ENCODE assay signal across 15 cellular contexts in the genomic region with DNA sequence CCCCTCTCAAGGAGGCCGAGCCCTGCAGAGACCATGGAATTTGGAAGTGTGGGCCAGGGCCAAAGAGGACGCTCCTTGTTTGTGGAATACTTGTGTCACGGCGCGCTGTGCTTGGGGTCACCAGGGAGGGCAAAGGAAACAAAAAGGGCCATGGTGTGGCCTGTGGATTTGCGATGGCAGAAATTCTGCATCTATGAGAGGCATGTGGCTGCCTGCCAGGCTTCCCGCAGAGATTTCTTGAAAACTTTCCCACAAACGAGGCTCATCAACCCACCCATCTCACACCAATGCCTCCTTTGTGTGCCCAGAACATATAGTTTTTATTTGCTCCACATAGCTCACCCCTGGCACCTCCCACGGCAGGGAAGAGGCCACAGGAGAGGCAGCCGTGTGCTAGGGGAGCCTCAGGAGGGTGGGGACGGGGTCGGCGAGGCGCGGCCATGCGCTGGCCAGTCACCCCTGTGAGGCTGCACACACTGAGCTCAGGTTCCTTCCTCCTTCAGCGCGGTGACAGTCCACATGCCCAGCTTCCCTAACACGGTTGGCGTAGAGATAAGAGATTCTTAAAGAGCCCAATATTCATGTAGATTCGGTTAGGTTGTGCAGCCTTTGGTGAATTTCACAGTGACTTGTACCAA.
DNase-seq lines count a peak whose midpoint lies in the region; ATAC-seq and TF ChIP-seq lines count a peak whose summit lies in the region.
"Had no signal": no experiment of that assay in that cellular context is flagged by ENCODE, and none has a peak within 500 bp of the region (broad histone marks: within the 10 kb centered on the region; RNA-seq: fewer than 3 reads in every experiment).

No MANE protein-coding gene starts in this region.

- no CpG with 5 or more reads among the region's 21 CpGs for WGBS in mesendoderm (ENCODE audit: extremely low coverage, insufficient coverage, low lambda C conversion rate)

- H3K79me1 ChIP-seq in mesendoderm (ENCODE audit: low read length) = no peaks in the 10 kb centered on the region

- H3K27me3 Mint-ChIP-seq in CD4-positive, alpha-beta T cell = no peaks in the 10 kb centered on the region
- peaks cover 6% of the 10 kb centered on the region for H3K27me3 Mint-ChIP-seq in neural progenitor cell (ENCODE audit: insufficient read depth, low read depth)
- H3K27me3 Mint-ChIP-seq: activated naive CD8-positive, alpha-beta T cell had no signal

- H3K23ac ChIP-seq in mesendoderm (ENCODE audit: low read length) = no peak overlapping the region

- H4K8ac ChIP-seq in mesendoderm (ENCODE audit: low read depth, low read length) = no peak overlapping the region

- ATAC-seq in CD4-positive, alpha-beta T cell (ENCODE audit: poor library complexity) = no peak

- no peak overlapping the region for H3K18ac ChIP-seq in mesendoderm (ENCODE audit: low read length)

- H4K20me1 ChIP-seq in neural progenitor cell (ENCODE audit: low read depth) = no peaks in the 10 kb centered on the region

- peaks cover 10% of the 10 kb centered on the region for H3K4me1 Mint-ChIP-seq in CD4-positive, alpha-beta T cell (ENCODE audit: low read depth)
- H3K4me1 Mint-ChIP-seq in neural progenitor cell = peaks cover 14% of the 10 kb centered on the region

- no peak overlapping the region for H3K27ac ChIP-seq in CD4-positive, alpha-beta T cell (ENCODE audit: low read depth, low read length)
- H3K27ac ChIP-seq in cingulate gyrus (ENCODE audit: low read depth, low read length) = peak overlapping the region; percentile 77
- no peak overlapping the region for H3K27ac ChIP-seq in neural progenitor cell
- H3K27ac ChIP-seq in mesendoderm (ENCODE audit: low read depth, low read length) = no peak overlapping the region
- H3K27ac ChIP-seq: VCaP had no signal

- CTCF ChIA-PET in CD4-positive, alpha-beta T cell (lab: Charles Lee) = no interaction called here

- H2BK15ac ChIP-seq in mesendoderm (replicated peaks; ENCODE audit: low read depth) = no peak overlapping the region

- H3K4me1 ChIP-seq in neural progenitor cell = no peaks in the 10 kb centered on the region
- H3K4me1 ChIP-seq in mesendoderm (ENCODE audit: control insufficient read depth, low read depth, low read length) = no peaks in the 10 kb centered on the region

- no peaks in the 10 kb centered on the region for H3K9me3 Mint-ChIP-seq in CD4-positive, alpha-beta T cell
- H3K9me3 Mint-ChIP-seq in neural progenitor cell = peaks cover 9% of the 10 kb centered on the region

- H3K36me3 ChIP-seq in neural progenitor cell (no peaks in the 10 kb centered on the region), mesendoderm (ENCODE audit: control insufficient read depth, insufficient read depth, low read length) (no peaks in the 10 kb centered on the region)

- H3K79me2 ChIP-seq in neural progenitor cell (ENCODE audit: low read depth) (no peaks in the 10 kb centered on the region), mesendoderm (ENCODE audit: control insufficient read depth, insufficient read depth, low read length) (no peaks in the 10 kb centered on the region)

- intact Hi-C loops in CD4-positive, alpha-beta T cell (cut with DNase I, micrococcal nuclease) = no loop called here

- peak overlapping the region; percentile 53 for H3K27ac Mint-ChIP-seq in CD4-positive, alpha-beta T cell
- peak overlapping the region; percentile 25 for H3K27ac Mint-ChIP-seq in neural progenitor cell
- H3K27ac Mint-ChIP-seq: activated naive CD8-positive, alpha-beta T cell had no signal

- DNase-seq in CD4-positive, alpha-beta T cell = no peak
- peak; percentile 5 for DNase-seq in M059J (ENCODE audit: low read depth)
- no peak for DNase-seq in neural progenitor cell (ENCODE audit: low spot score)
- no peak for DNase-seq in iPS-NIHi11 (ENCODE audit: low spot score)
- no peak for DNase-seq in mesendoderm
- no peak for DNase-seq in inferior parietal cortex (ENCODE audit: extremely low spot score)
- DNase-seq in NCI-H446 (lab: John Stamatoyannopoulos, UW) = no peak
- DNase-seq: dermis blood vessel endothelial cell; EL; NCI-H2029 treated with DMSO at 0.1 percent for 48 hours; NK-92 treated with Interleukin-12 subunit alpha and Interleukin-12 subunit beta, amount 100 ng/mL, for 24 hours; stimulated activated CD4-positive, alpha-beta T cell treated with anti-CD3 and anti-CD28 coated beads, Interleukin-1b, Interleukin-23, amount 100 ng/mL, for 48 hours had no signal

- H2AK5ac ChIP-seq in mesendoderm (ENCODE audit: low read length) = no peak overlapping the region

- no peak overlapping the region for H2AFZ ChIP-seq in neural progenitor cell (replicated peaks)

- no peak overlapping the region for H2BK120ac ChIP-seq in mesendoderm (ENCODE audit: low read depth, low read length)

- H3K9me3 ChIP-seq in CD4-positive, alpha-beta T cell (ENCODE audit: control insufficient read depth, low read length) = no peaks in the 10 kb centered on the region
- H3K9me3 ChIP-seq in neural progenitor cell (ENCODE audit: low read depth) = no peaks in the 10 kb centered on the region

- H3K36me3 Mint-ChIP-seq in CD4-positive, alpha-beta T cell (ENCODE audit: low read depth) = peaks cover 61% of the 10 kb centered on the region
- H3K36me3 Mint-ChIP-seq in neural progenitor cell = no peaks in the 10 kb centered on the region

- H3K4me2 ChIP-seq in neural progenitor cell = no peak overlapping the region
- no peak overlapping the region for H3K4me2 ChIP-seq in mesendoderm (ENCODE audit: low read length)

- no peak overlapping the region for H4K5ac ChIP-seq in mesendoderm (ENCODE audit: low read length)

- no peak overlapping the region for H3K4me3 Mint-ChIP-seq in CD4-positive, alpha-beta T cell
- H3K4me3 Mint-ChIP-seq in neural progenitor cell = no peak overlapping the region
- H3K4me3 Mint-ChIP-seq: activated naive CD8-positive, alpha-beta T cell had no signal

- no peak overlapping the region for H3K56ac ChIP-seq in mesendoderm (ENCODE audit: low read length)

- H2BK5ac ChIP-seq in mesendoderm (ENCODE audit: low read length) = no peak overlapping the region

- POLR2A ChIA-PET in CD4-positive, alpha-beta T cell (lab: Charles Lee) = no interaction called here

- H3F3A ChIP-seq in neural progenitor cell (ENCODE audit: low read depth) = no peaks in the 10 kb centered on the region

- H3K9ac ChIP-seq in neural progenitor cell = no peak overlapping the region
- H3K9ac ChIP-seq in mesendoderm (ENCODE audit: low read length) = no peak overlapping the region

- no peak overlapping the region for H3K4me3 ChIP-seq in neural progenitor cell
- H3K4me3 ChIP-seq in mesendoderm (ENCODE audit: low read length) = no peak overlapping the region

- TF ChIP-seq CTCF in CD4-positive, alpha-beta T cell (IDR thresholded peaks at IDR 0.05) = no peak
- TF ChIP-seq CTCF in neural progenitor cell (IDR thresholded peaks at IDR 0.05) = no peak

- H3K27me3 ChIP-seq in CD4-positive, alpha-beta T cell (ENCODE audit: control insufficient read depth, insufficient read depth, low read length) = no peaks in the 10 kb centered on the region
- H3K27me3 ChIP-seq in neural progenitor cell = no peaks in the 10 kb centered on the region
- H3K27me3 ChIP-seq in mesendoderm (ENCODE audit: insufficient read depth, low read length, poor library complexity) = no peaks in the 10 kb centered on the region

- H3K4ac ChIP-seq in mesendoderm (ENCODE audit: low read depth, low read length) = no peak overlapping the region
